ENCODE assay signal across 12 cellular contexts in genomic region chr2:110105608-110106467, GRCh38. TPM values are rescaled to one million over a fixed set of nuclear protein-coding genes. Genes with fewer than 3 reads are reported as not detected.
A peak's percentile ranks its signal among the peaks of the same experiment; 100 is the strongest.
DNase-seq lines count a peak whose midpoint lies in the region; ATAC-seq and TF ChIP-seq lines count a peak whose summit lies in the region.
"Had no signal": no experiment of that assay in that cellular context is flagged by ENCODE, and none has a peak within 500 bp of the region (broad histone marks: within the 10 kb centered on the region; RNA-seq: fewer than 3 reads in every experiment).

No MANE protein-coding gene starts in this region.

- intact Hi-C loops in activated CD4-positive, alpha-beta T cell treated with anti-CD3 and anti-CD28 coated beads for 36 hours (cut with DNase I, micrococcal nuclease): no loop called here
- intact Hi-C loops in PC-3 (cut with micrococcal nuclease): loop anchor here (1.0 to 2.0 kb wide), 2 partner anchors 8 to 51 kb away; no protein-coding TSS in a partner anchor

- H3K4me2 ChIP-seq in PC-3 (ENCODE audit: low read length): peak overlapping the region; percentile 82
- H3K4me2 ChIP-seq: BLaER1 had no signal

- BruUV-seq in PC-3 (replicated peaks; lab: Mats Ljungman, UMichigan): TSS peak; percentile 30

- no peaks in the 10 kb centered on the region for H3K36me3 Mint-ChIP-seq in activated CD4-positive, alpha-beta T cell treated with anti-CD3 and anti-CD28 coated beads for 36 hours (ENCODE audit: low read depth)
- H3K36me3 Mint-ChIP-seq in WTC11: 0 out of 2 replicates have a peak, but pooled peaks cover 3% of the 10 kb centered on the region
- H3K36me3 Mint-ChIP-seq: immature natural killer cell had no signal

- POLR2A ChIA-PET in activated CD4-positive, alpha-beta T cell treated with anti-CD3 and anti-CD28 coated beads for 36 hours (lab: Charles Lee): no interaction called here
- POLR2A ChIA-PET in PC-3 (lab: Charles Lee; ENCODE audit: unreplicated experiment) (interaction anchor here (1.9 kb wide), 1 partner anchor 9 kb away, joined by 15 read pairs; the partner anchor contains the start of gene MALL), WTC11 (lab: Charles Lee) (no interaction called here)

- no peak for TF ChIP-seq EP300 in suprapubic skin (IDR thresholded peaks at IDR 0.05)

- peaks cover 25% of the 10 kb centered on the region for H3K4me1 Mint-ChIP-seq in activated CD4-positive, alpha-beta T cell treated with anti-CD3 and anti-CD28 coated beads for 36 hours
- H3K4me1 Mint-ChIP-seq in WTC11: peaks cover 3% of the 10 kb centered on the region

- 0 out of 2 replicates have a peak, but pooled peaks cover 5% of the 10 kb centered on the region for H4K20me1 ChIP-seq in PC-3 (ENCODE audit: low read length)
- H4K20me1 ChIP-seq: BLaER1 had no signal

- H3K9me3 Mint-ChIP-seq in activated CD4-positive, alpha-beta T cell treated with anti-CD3 and anti-CD28 coated beads for 36 hours (ENCODE audit: low read depth): no peaks in the 10 kb centered on the region
- H3K9me3 Mint-ChIP-seq in WTC11: 0 out of 2 replicates have a peak, but pooled peaks cover 5% of the 10 kb centered on the region
- H3K9me3 Mint-ChIP-seq: immature natural killer cell had no signal

- H3K4me1 ChIP-seq in PC-3 (ENCODE audit: insufficient read depth, low read length): peaks cover 79% of the 10 kb centered on the region
- peaks cover 46% of the 10 kb centered on the region for H3K4me1 ChIP-seq in suprapubic skin

- CTCF ChIA-PET in activated CD4-positive, alpha-beta T cell treated with anti-CD3 and anti-CD28 coated beads for 36 hours (lab: Charles Lee): interaction anchor here (1.2 kb wide), 1 partner anchor 10 kb away, joined by 4 read pairs; the partner anchor contains the start of gene MALL
- CTCF ChIA-PET in PC-3 (lab: Charles Lee) (interaction anchor here (1.2 to 2.4 kb wide), 2 partner anchors 10 to 51 kb away, joined by 5 to 21 read pairs; partner anchors contain the start of gene MALL), WTC11 (lab: Charles Lee) (interaction anchor here (2.4 kb wide), 1 partner anchor 10 kb away, joined by 12 read pairs; the partner anchor contains the start of gene MALL)

- peaks cover 29% of the 10 kb centered on the region for H3F3A ChIP-seq in PC-3 (ENCODE audit: low read length, unreplicated experiment)

- peak; percentile 77 for ATAC-seq in activated CD4-positive, alpha-beta T cell treated with anti-CD3 and anti-CD28 coated beads for 36 hours
- peak; percentile 57 for ATAC-seq in PC-3
- no peak for ATAC-seq in HG03039 (IDR thresholded peaks at IDR 0.05; ENCODE audit: unreplicated experiment)
- no peak for ATAC-seq in WTC11

- peak overlapping the region; percentile 98 for H3K27ac ChIP-seq in PC-3 (ENCODE audit: low read length)
- H3K27ac ChIP-seq in suprapubic skin: peak overlapping the region; percentile 28
- H3K27ac ChIP-seq: BLaER1, HL-60 had no signal

- TF ChIP-seq CTCF in PC-3 (conservative IDR thresholded peaks at IDR 0.05; ENCODE audit: low read depth, low read length) (no peak), fibroblast of mammary gland (conservative IDR thresholded peaks at IDR 0.05; ENCODE audit: control insufficient read depth, insufficient read depth, low read depth, low read length) (no peak), suprapubic skin (IDR thresholded peaks at IDR 0.05) (no peak), WTC11 (IDR thresholded peaks at IDR 0.05) (no peak)

- peaks cover 48% of the 10 kb centered on the region for H3K27me3 Mint-ChIP-seq in activated CD4-positive, alpha-beta T cell treated with anti-CD3 and anti-CD28 coated beads for 36 hours
- H3K27me3 Mint-ChIP-seq in WTC11 (ENCODE audit: low read depth): peaks cover 10% of the 10 kb centered on the region

- H3K79me2 ChIP-seq in PC-3 (ENCODE audit: low read length): peaks cover 70% of the 10 kb centered on the region

- TF ChIP-seq POLR2A in suprapubic skin (IDR thresholded peaks at IDR 0.05): no peak

- H3K4me3 ChIP-seq in PC-3 (ENCODE audit: low read length) (peak overlapping the region; percentile 41), fibroblast of mammary gland (ENCODE audit: control insufficient read depth, low read depth, low read length) (no peak overlapping the region), suprapubic skin (no peak overlapping the region)
- H3K4me3 ChIP-seq: BLaER1 had no signal

- 32% methylated on average over 8 of the region's 8 CpGs for WGBS in suprapubic skin

- H3K9ac ChIP-seq in PC-3 (ENCODE audit: low read length): peak overlapping the region; percentile 90
- H3K9ac ChIP-seq: BLaER1 had no signal

- H3K27me3 ChIP-seq in PC-3 (ENCODE audit: low read length) (no peaks in the 10 kb centered on the region), suprapubic skin (no peaks in the 10 kb centered on the region)
- H3K27me3 ChIP-seq: BLaER1 had no signal

- DNase-seq in activated CD4-positive, alpha-beta T cell treated with anti-CD3 and anti-CD28 coated beads for 36 hours: peak; percentile 41
- DNase-seq in activated CD4-positive, alpha-beta T cell treated with anti-CD3 and anti-CD28 coated beads for 1 hour: no peak
- peak; percentile 99 for DNase-seq in PC-3
- peak; percentile 73 for DNase-seq in fibroblast of mammary gland (ENCODE audit: low read depth)
- DNase-seq in suprapubic skin (ENCODE audit: low spot score in 2 of 2): no peak
- no peak for DNase-seq in OCI-M2 (lab: John Stamatoyannopoulos, UW; ENCODE audit: unreplicated experiment)
- DNase-seq in WTC11 (ENCODE audit: low spot score): no peak
- DNase-seq: immature natural killer cell had no signal

- H3K4me3 Mint-ChIP-seq in activated CD4-positive, alpha-beta T cell treated with anti-CD3 and anti-CD28 coated beads for 36 hours: no peak overlapping the region
- no peak overlapping the region for H3K4me3 Mint-ChIP-seq in WTC11
- H3K4me3 Mint-ChIP-seq: immature natural killer cell had no signal

- H3K27ac Mint-ChIP-seq in activated CD4-positive, alpha-beta T cell treated with anti-CD3 and anti-CD28 coated beads for 36 hours: no peak overlapping the region
- no peak overlapping the region for H3K27ac Mint-ChIP-seq in WTC11
- H3K27ac Mint-ChIP-seq: activated naive CD4-positive, alpha-beta T cell treated with anti-CD3 and anti-CD28 coated beads, Interleukin-2, amount 50 U/mL, for 72 hours; immature natural killer cell had no signal

- no peaks in the 10 kb centered on the region for H3K9me3 ChIP-seq in PC-3 (ENCODE audit: low read length)
- H3K9me3 ChIP-seq in suprapubic skin: no peaks in the 10 kb centered on the region

- H3K36me3 ChIP-seq in PC-3 (ENCODE audit: low read depth, low read length): peaks cover 30% of the 10 kb centered on the region
- no peaks in the 10 kb centered on the region for H3K36me3 ChIP-seq in suprapubic skin
- H3K36me3 ChIP-seq: BLaER1 had no signal

- H3K9me2 ChIP-seq in PC-3 (replicated peaks; ENCODE audit: low read length): no peaks in the 10 kb centered on the region

- no peak overlapping the region for H2AFZ ChIP-seq in PC-3 (ENCODE audit: low read length)

TF ChIP-seq in WTC11, 78 proteins besides CTCF, POLR2A, EP300 and RAD21:
- TF ChIP-seq KAT7 (CRISPR knock-in tag; IDR thresholded peaks at IDR 0.05; ENCODE audit: borderline replicate concordance) (no peak), MLX (CRISPR knock-in tag; IDR thresholded peaks at IDR 0.05) (no peak), NR3C1 (CRISPR knock-in tag; conservative IDR thresholded peaks at IDR 0.05; ENCODE audit: low read depth) (no peak), EMX1 (CRISPR knock-in tag; IDR thresholded peaks at IDR 0.05) (no peak), NR2C2 (CRISPR knock-in tag; IDR thresholded peaks at IDR 0.05) (no peak), ATF1 (CRISPR knock-in tag; IDR thresholded peaks at IDR 0.05) (no peak)

RNA-seq across cellular contexts. Expression of gene MALL, which starts 9.8 kb away (rescaled TPM):
- total RNA-seq in activated CD4-positive, alpha-beta T cell treated with anti-CD3 and anti-CD28 coated beads for 36 hours: 1 to 10 TPM; 1.6 to 2.0 TPM
- total RNA-seq in PC-3 (2014; rRNA removed) (123 and 136 TPM in 2 replicates), suprapubic skin (10 to 100 TPM; 20.8 to 49.2 (median 41.6) TPM), WTC11 (2021) (3.8 to 5.5 TPM (median 5.0 TPM) in 3 replicates)
- total RNA-seq: activated naive CD4-positive, alpha-beta T cell treated with anti-CD3 and anti-CD28 coated beads, Interleukin-2, amount 50 U/mL, for 72 hours had no signal

Comparison
In these comparisons a context has a peak if more than half of its experiments do, and no peak if none do; other contexts are left out.
1. DNase-seq: peak in activated CD4-positive, alpha-beta T cell treated with anti-CD3 and anti-CD28 coated beads for 36 hours (single experiment), PC-3 (single experiment) and fibroblast of mammary gland (single experiment); none in activated CD4-positive, alpha-beta T cell treated with anti-CD3 and anti-CD28 coated beads for 1 hour (single experiment), suprapubic skin (0 of 2), OCI-M2 (single experiment) and WTC11 (single experiment).
2. ATAC-seq: peak in activated CD4-positive, alpha-beta T cell treated with anti-CD3 and anti-CD28 coated beads for 36 hours (single experiment) and PC-3 (single experiment); none in HG03039 (single experiment) and WTC11 (single experiment).